13 cellular contexts compared by ENCODE assay signal in genomic region chr1:217275617-217276398, GRCh38.
A peak's percentile ranks its signal among the peaks of the same experiment; 100 is the strongest.
DNase-seq lines count a peak whose midpoint lies in the region; ATAC-seq and TF ChIP-seq lines count a peak whose summit lies in the region.
"Had no signal": no experiment of that assay in that cellular context is flagged by ENCODE, and none has a peak within 500 bp of the region (broad histone marks: within the 10 kb centered on the region; RNA-seq: fewer than 3 reads in every experiment).

No MANE protein-coding gene starts in this region.

- H3K4me1 Mint-ChIP-seq in activated T-helper 2 cell treated with anti-CD3 and anti-CD28 coated beads, Interferon-gamma antibody, Interleukin-2, Interleukin-4, amounts not matched to agents 10 μg/mL and 5 μg/mL and 100 μg/mL, durations not matched to agents 14 hours and 24 hours and 36 hours (ENCODE audit: low read depth) = no peaks in the 10 kb centered on the region
- H3K4me1 Mint-ChIP-seq: activated CD4-positive, alpha-beta T cell treated with anti-CD3 and anti-CD28 coated beads, Interleukin-2, amount 10 ng/mL, durations not matched to agents 7 days and 5 days; stimulated activated naive CD8-positive, alpha-beta T cell treated with anti-CD3 and anti-CD28 coated beads, Interleukin-15, amount 100 ng/mL, for 72 hours had no signal

- no peaks in the 10 kb centered on the region for H3K9me3 Mint-ChIP-seq in activated T-helper 2 cell treated with anti-CD3 and anti-CD28 coated beads, Interferon-gamma antibody, Interleukin-2, Interleukin-4, amounts not matched to agents 10 μg/mL and 5 μg/mL and 100 μg/mL, durations not matched to agents 14 hours and 24 hours and 36 hours

- ATAC-seq in RWPE2 (ENCODE audit: low read depth) (peak; percentile 36; the same call in 2 of the 3 replicates), GM21367 (IDR thresholded peaks at IDR 0.05; ENCODE audit: unreplicated experiment) (no peak)
- ATAC-seq: left colon; stimulated activated naive CD8-positive, alpha-beta T cell treated with anti-CD3 and anti-CD28 coated beads, Interleukin-15, amount 100 ng/mL, for 72 hours had no signal

- H3K9me3 ChIP-seq in RWPE2 (ENCODE audit: severe bottlenecking) = no peaks in the 10 kb centered on the region

- H3K4me3 ChIP-seq in GM06990 (replicated peaks; ENCODE audit: low read depth, low read length) (no peak overlapping the region), RWPE2 (ENCODE audit: severe bottlenecking) (no peak overlapping the region), epithelial cell of proximal tubule (ENCODE audit: low read depth, low read length) (no peak overlapping the region)

- no peak overlapping the region for H3K27ac Mint-ChIP-seq in activated T-helper 2 cell treated with anti-CD3 and anti-CD28 coated beads, Interferon-gamma antibody, Interleukin-2, Interleukin-4, amounts not matched to agents 10 μg/mL and 5 μg/mL and 100 μg/mL, durations not matched to agents 14 hours and 24 hours and 36 hours
- H3K27ac Mint-ChIP-seq: activated CD4-positive, alpha-beta T cell treated with anti-CD3 and anti-CD28 coated beads, Interleukin-2, amount 10 ng/mL, durations not matched to agents 7 days and 5 days; stimulated activated naive CD8-positive, alpha-beta T cell treated with anti-CD3 and anti-CD28 coated beads, Interleukin-15, amount 100 ng/mL, for 72 hours had no signal

- H3K36me3 Mint-ChIP-seq in activated T-helper 2 cell treated with anti-CD3 and anti-CD28 coated beads, Interferon-gamma antibody, Interleukin-2, Interleukin-4, amounts not matched to agents 10 μg/mL and 5 μg/mL and 100 μg/mL, durations not matched to agents 14 hours and 24 hours and 36 hours (ENCODE audit: low read depth) = no peaks in the 10 kb centered on the region

- no peak overlapping the region for H3K4me3 Mint-ChIP-seq in activated T-helper 2 cell treated with anti-CD3 and anti-CD28 coated beads, Interferon-gamma antibody, Interleukin-2, Interleukin-4, amounts not matched to agents 10 μg/mL and 5 μg/mL and 100 μg/mL, durations not matched to agents 14 hours and 24 hours and 36 hours (ENCODE audit: low read depth)
- H3K4me3 Mint-ChIP-seq: activated CD4-positive, alpha-beta T cell treated with anti-CD3 and anti-CD28 coated beads, Interleukin-2, amount 10 ng/mL, durations not matched to agents 7 days and 5 days; stimulated activated naive CD8-positive, alpha-beta T cell treated with anti-CD3 and anti-CD28 coated beads, Interleukin-15, amount 100 ng/mL, for 72 hours had no signal

- peaks cover 18% of the 10 kb centered on the region for H3K4me1 ChIP-seq in RWPE2 (ENCODE audit: insufficient read depth, poor library complexity, severe bottlenecking)

- no peaks in the 10 kb centered on the region for H3K27me3 Mint-ChIP-seq in activated T-helper 2 cell treated with anti-CD3 and anti-CD28 coated beads, Interferon-gamma antibody, Interleukin-2, Interleukin-4, amounts not matched to agents 10 μg/mL and 5 μg/mL and 100 μg/mL, durations not matched to agents 14 hours and 24 hours and 36 hours (ENCODE audit: low read depth)
- H3K27me3 Mint-ChIP-seq: activated CD4-positive, alpha-beta T cell treated with anti-CD3 and anti-CD28 coated beads, Interleukin-2, amount 10 ng/mL, durations not matched to agents 7 days and 5 days; stimulated activated naive CD8-positive, alpha-beta T cell treated with anti-CD3 and anti-CD28 coated beads, Interleukin-15, amount 100 ng/mL, for 72 hours had no signal

- TF ChIP-seq CTCF in GM06990 (IDR thresholded peaks at IDR 0.05; ENCODE audit: insufficient read depth, low read length, poor library complexity, severe bottlenecking) (no peak), RWPE2 (IDR thresholded peaks at IDR 0.05; ENCODE audit: poor library complexity, severe bottlenecking) (no peak), epithelial cell of proximal tubule (conservative IDR thresholded peaks at IDR 0.05; ENCODE audit: low read depth, low read length) (no peak)

- H3K27ac ChIP-seq in RWPE2 (ENCODE audit: poor library complexity, severe bottlenecking) = peak overlapping the region; percentile 74

- DNase-seq in GM06990 (ENCODE audit: extremely low read depth, insufficient read length) = peak; percentile 21
- DNase-seq in RWPE2 (ENCODE audit: low spot score) = no peak
- peak; percentile 15 for DNase-seq in epithelial cell of proximal tubule (ENCODE audit: low read depth)
- DNase-seq in renal cortical epithelial cell (ENCODE audit: low read depth) = peak; percentile 75
- no peak for DNase-seq in T-helper 1 cell
- no peak for DNase-seq in activated T-helper 2 cell treated with anti-CD3 and anti-CD28 coated beads, Interferon-gamma antibody, Interleukin-2, Interleukin-4, amounts not matched to agents 10 μg/mL and 5 μg/mL and 100 μg/mL, durations not matched to agents 14 hours and 24 hours and 36 hours (ENCODE audit: low spot score)
- no peak for DNase-seq in SIG-M5 (lab: John Stamatoyannopoulos, UW)
- DNase-seq: activated CD4-positive, alpha-beta T cell treated with anti-CD3 and anti-CD28 coated beads, Interleukin-2, amount 10 ng/mL, durations not matched to agents 7 days and 5 days; left colon; NCI-H526 treated with DMSO at 0.1 percent for 48 hours; stimulated activated CD4-positive, alpha-beta T cell treated with anti-CD3 and anti-CD28 coated beads, Interleukin-2, amount 100 ng/mL, for 48 hours; stimulated activated naive CD8-positive, alpha-beta T cell treated with anti-CD3 and anti-CD28 coated beads, Interleukin-15, amount 100 ng/mL, for 72 hours had no signal

- no peaks in the 10 kb centered on the region for H3K36me3 ChIP-seq in GM06990 (ENCODE audit: control insufficient read depth, insufficient read depth, low read length)
- no peaks in the 10 kb centered on the region for H3K36me3 ChIP-seq in RWPE2 (ENCODE audit: low read depth)

- H3K27me3 ChIP-seq in GM06990 (replicated peaks; ENCODE audit: control insufficient read depth, insufficient read depth, low read length) (no peaks in the 10 kb centered on the region), RWPE2 (ENCODE audit: insufficient read depth, poor library complexity, severe bottlenecking) (no peaks in the 10 kb centered on the region)

- intact Hi-C loops in activated T-helper 2 cell treated with anti-CD3 and anti-CD28 coated beads, Interferon-gamma antibody, Interleukin-2, Interleukin-4, amounts not matched to agents 10 μg/mL and 5 μg/mL and 100 μg/mL, durations not matched to agents 14 hours and 24 hours and 36 hours (cut with micrococcal nuclease) = no loop called here

Comparison
In these comparisons a context has a peak if more than half of its experiments do, and no peak if none do; other contexts are left out.
1. DNase-seq: peak in GM06990 (single experiment), epithelial cell of proximal tubule (single experiment) and renal cortical epithelial cell (single experiment); none in RWPE2 (single experiment), T-helper 1 cell (0 of 5), activated T-helper 2 cell treated with anti-CD3 and anti-CD28 coated beads, Interferon-gamma antibody, Interleukin-2, Interleukin-4, amounts not matched to agents 10 μg/mL and 5 μg/mL and 100 μg/mL, durations not matched to agents 14 hours and 24 hours and 36 hours (single experiment) and SIG-M5 (single experiment).